ENCODE assay signal across 8 cellular contexts in genomic region chr15:55108858-55109518, GRCh38.
DNase-seq lines count a peak whose midpoint lies in the region; ATAC-seq and TF ChIP-seq lines count a peak whose summit lies in the region.

No MANE protein-coding gene starts in this region.

- H3K4me3 Mint-ChIP-seq in effector memory CD8-positive, alpha-beta T cell = no peak overlapping the region
- H3K4me3 Mint-ChIP-seq in mesothelial cell of epicardium = no peak overlapping the region

- DNase-seq in NCI-H146 (lab: John Stamatoyannopoulos, UW) (peak; percentile 27), NCI-H146 treated with DMSO at 0.1 percent for 48 hours (lab: John Stamatoyannopoulos, UW; ENCODE audit: unreplicated experiment) (no peak), NCI-H2196 treated with DMSO at 0.1 percent for 48 hours (lab: John Stamatoyannopoulos, UW; ENCODE audit: unreplicated experiment) (peak; percentile 1), mesothelial cell of epicardium (ENCODE audit: low spot score in 2 of 2, unreplicated experiment in 2 of 2) (peak; percentile 41 to 81)
- DNase-seq in activated CD4-positive, alpha-beta T cell treated with anti-CD3 and anti-CD28 coated beads for 48 hours = peak; percentile 78
- DNase-seq in effector memory CD8-positive, alpha-beta T cell = peak; percentile 12 to 17 (median 13)
- DNase-seq in stimulated activated naive CD8-positive, alpha-beta T cell treated with anti-CD3 and anti-CD28 coated beads, Interleukin-15, Interleukin-2, amounts not matched to agents 100 U/mL and 50 U/mL, for 24 hours = peak; percentile 70

- no peaks in the 10 kb centered on the region for H3K36me3 Mint-ChIP-seq in effector memory CD8-positive, alpha-beta T cell (ENCODE audit: insufficient read depth)
- no peaks in the 10 kb centered on the region for H3K36me3 Mint-ChIP-seq in mesothelial cell of epicardium

- peak; percentile 77 for TF ChIP-seq CTCF in mesothelial cell of epicardium (IDR thresholded peaks at IDR 0.05; ENCODE audit: unreplicated experiment)

- no peaks in the 10 kb centered on the region for H3K9me3 Mint-ChIP-seq in effector memory CD8-positive, alpha-beta T cell
- peaks cover 7% of the 10 kb centered on the region for H3K9me3 Mint-ChIP-seq in mesothelial cell of epicardium

- H3K27ac Mint-ChIP-seq in effector memory CD8-positive, alpha-beta T cell = no peak overlapping the region
- no peak overlapping the region for H3K27ac Mint-ChIP-seq in mesothelial cell of epicardium

- peak; percentile 76 for ATAC-seq in HG02623 (IDR thresholded peaks at IDR 0.05; ENCODE audit: unreplicated experiment)
- no peak for ATAC-seq in effector memory CD8-positive, alpha-beta T cell (replicated peaks)
- ATAC-seq in stimulated activated naive CD8-positive, alpha-beta T cell treated with anti-CD3 and anti-CD28 coated beads, Interleukin-15, Interleukin-2, amounts not matched to agents 100 U/mL and 50 U/mL, for 24 hours = no peak

- H3K27me3 Mint-ChIP-seq in effector memory CD8-positive, alpha-beta T cell = peaks cover 13 to 46% of the 10 kb centered on the region in 2 donors
- no peaks in the 10 kb centered on the region for H3K27me3 Mint-ChIP-seq in mesothelial cell of epicardium (ENCODE audit: low read depth)

- H3K4me1 Mint-ChIP-seq in effector memory CD8-positive, alpha-beta T cell (ENCODE audit: low read depth in 2 of 2) = no peaks in the 10 kb centered on the region
- peaks cover 12% of the 10 kb centered on the region for H3K4me1 Mint-ChIP-seq in mesothelial cell of epicardium
